In genomic region chr2:177254433-177255226, GRCh38 we compare ENCODE assay signal across 8 cellular contexts. TPM values are rescaled to one million over a fixed set of nuclear protein-coding genes. Genes with fewer than 3 reads are reported as not detected.
A peak's percentile ranks its signal among the peaks of the same experiment; 100 is the strongest.
DNase-seq lines count a peak whose midpoint lies in the region; ATAC-seq and TF ChIP-seq lines count a peak whose summit lies in the region.

No MANE protein-coding gene starts in this region.

- H3K4me1 Mint-ChIP-seq in Caco-2 (ENCODE audit: low read depth, unreplicated experiment) (peaks cover 53% of the 10 kb centered on the region), MCF 10A (ENCODE audit: insufficient read depth, unreplicated experiment) (peaks cover 41% of the 10 kb centered on the region)
- peaks cover 65% of the 10 kb centered on the region for H3K4me1 Mint-ChIP-seq in T-helper 2 cell treated with Interferon-gamma antibody and Interleukin-4, amounts not matched to agents 5 μg/mL and 100 μg/mL, for 36 hours (ENCODE audit: low read depth)

- peak; percentile 58 to 71 for DNase-seq in Caco-2
- no peak for DNase-seq in MM.1S
- no peak for DNase-seq in MCF 10A (ENCODE audit: unreplicated experiment)
- peak in 1 of 3 donors; percentile 68 for DNase-seq in right lobe of liver
- no peak for DNase-seq in T-helper 2 cell treated with Interferon-gamma antibody and Interleukin-4, amounts not matched to agents 5 μg/mL and 100 μg/mL, for 36 hours (ENCODE audit: low spot score)
- DNase-seq in cerebellar nuclear complex (lab: John Stamatoyannopoulos, UW), result no peak
- no peak for DNase-seq in H4 (ENCODE audit: low spot score)

- no peak overlapping the region for H3K9ac ChIP-seq in MM.1S (ENCODE audit: low read length)

- H3K4me3 ChIP-seq in Caco-2 (ENCODE audit: low read depth, low read length) (no peak overlapping the region), MM.1S (ENCODE audit: low read length) (no peak overlapping the region), right lobe of liver (no peak overlapping the region)

- no peaks in the 10 kb centered on the region for H3F3A ChIP-seq in MM.1S (ENCODE audit: insufficient read depth, low read length)

- no peak overlapping the region for H2AFZ ChIP-seq in MM.1S (ENCODE audit: low read length)

- POLR2A ChIA-PET in Caco-2 (lab: Charles Lee), result interaction anchor here (0.9 to 1.4 kb wide), 2 partner anchors 9 to 10 kb away, joined by 3 to 6 read pairs; partner anchors contain the start of gene NFE2L2
- POLR2A ChIA-PET in MCF 10A (lab: Yijun Ruan, JAX), result interaction anchor here (1.3 to 8.9 kb wide), 5 partner anchors 9 to 165 kb away, joined by 3 to 131 read pairs (median 13); partner anchors contain the start of gene NFE2L2

- H3K36me3 ChIP-seq in Caco-2 (ENCODE audit: control insufficient read depth, insufficient read depth, low read length) (no peaks in the 10 kb centered on the region; the same call in none of the 2 replicates), MM.1S (replicated peaks; ENCODE audit: insufficient read depth, low read length) (no peaks in the 10 kb centered on the region), right lobe of liver (peaks cover 0 to 10% (median 0%) of the 10 kb centered on the region in 4 donors)

- peaks cover 61% of the 10 kb centered on the region for H3K4me1 ChIP-seq in Caco-2
- H3K4me1 ChIP-seq in MM.1S (ENCODE audit: low read length), result no peaks in the 10 kb centered on the region
- peaks cover 0 to 94% (median 39%) of the 10 kb centered on the region in 4 donors for H3K4me1 ChIP-seq in right lobe of liver

- H3K27ac ChIP-seq in MM.1S (ENCODE audit: low read length), result no peak overlapping the region
- peak overlapping the region in 2 of 3 donors; percentile 17 to 100 for H3K27ac ChIP-seq in right lobe of liver

- no peaks in the 10 kb centered on the region for H3K9me3 Mint-ChIP-seq in Caco-2 (ENCODE audit: unreplicated experiment)
- no peaks in the 10 kb centered on the region for H3K9me3 Mint-ChIP-seq in MCF 10A (ENCODE audit: unreplicated experiment)
- H3K9me3 Mint-ChIP-seq in T-helper 2 cell treated with Interferon-gamma antibody and Interleukin-4, amounts not matched to agents 5 μg/mL and 100 μg/mL, for 36 hours, result peaks cover 8% of the 10 kb centered on the region

- no peaks in the 10 kb centered on the region for H3K9me2 ChIP-seq in MM.1S (replicated peaks; ENCODE audit: insufficient read depth, low read length)

- H3K27ac Mint-ChIP-seq in Caco-2 (ENCODE audit: unreplicated experiment) (peak overlapping the region; percentile 38), MCF 10A (ENCODE audit: low read depth, unreplicated experiment) (peak overlapping the region; percentile 22)
- H3K27ac Mint-ChIP-seq in T-helper 2 cell treated with Interferon-gamma antibody and Interleukin-4, amounts not matched to agents 5 μg/mL and 100 μg/mL, for 36 hours, result no peak overlapping the region

- H3K27me3 Mint-ChIP-seq in Caco-2 (ENCODE audit: insufficient read depth, unreplicated experiment) (no peaks in the 10 kb centered on the region), MCF 10A (ENCODE audit: insufficient read depth, unreplicated experiment) (no peaks in the 10 kb centered on the region)
- no peaks in the 10 kb centered on the region for H3K27me3 Mint-ChIP-seq in T-helper 2 cell treated with Interferon-gamma antibody and Interleukin-4, amounts not matched to agents 5 μg/mL and 100 μg/mL, for 36 hours (ENCODE audit: low read depth)

- 49% methylated on average over 8 of the region's 11 CpGs for WGBS in right lobe of liver (ENCODE audit: insufficient coverage, low coverage, low lambda C conversion rate, missing lambda C conversion rate)

- CTCF ChIA-PET in Caco-2 (lab: Charles Lee) (interaction anchor here (0.8 to 1.2 kb wide), 4 partner anchors 9 to 90 kb away, joined by 3 to 4 read pairs (median 4); partner anchors contain the start of gene NFE2L2), MCF 10A (lab: Yijun Ruan, JAX) (interaction anchor here (0.6 to 2.0 kb wide), 8 partner anchors 8 to 361 kb away, joined by 3 to 10 read pairs (median 4); partner anchors contain the start of gene NFE2L2)

- no peaks in the 10 kb centered on the region for H3K9me3 ChIP-seq in Caco-2
- H3K9me3 ChIP-seq in MM.1S (replicated peaks; ENCODE audit: insufficient read depth, low read length), result no peaks in the 10 kb centered on the region
- H3K9me3 ChIP-seq in right lobe of liver, result no peaks in the 10 kb centered on the region

- peaks cover 66% of the 10 kb centered on the region for H4K20me1 ChIP-seq in MM.1S (ENCODE audit: insufficient read depth, low read length)

- H3K4me2 ChIP-seq in MM.1S (ENCODE audit: low read depth, low read length), result no peak overlapping the region

- no TSS peak for BruUV-seq in Caco-2 (replicated peaks; lab: Mats Ljungman, UMichigan)
- no TSS peak for BruUV-seq in MCF 10A (replicated peaks; lab: Mats Ljungman, UMichigan)

- intact Hi-C loops in Caco-2 (cut with micrococcal nuclease; ENCODE audit: unreplicated experiment) (loop anchor here (1.0 kb wide), 1 partner anchor 9 kb away; no protein-coding TSS in a partner anchor), MCF 10A (cut with micrococcal nuclease) (no loop called here), right lobe of liver (cut with DNase I) (no loop called here)

- TF ChIP-seq CTCF in Caco-2 (IDR thresholded peaks at IDR 0.05; ENCODE audit: insufficient read depth in 1 of 2, low read depth in 1 of 2, low read length in 1 of 2, severe bottlenecking in 1 of 2, unreplicated experiment in 1 of 2) (peak; percentile 33 to 50), MM.1S (IDR thresholded peaks at IDR 0.05; ENCODE audit: low read length) (peak; percentile 48; the same call in 1 of the 2 replicates), MCF 10A (IDR thresholded peaks at IDR 0.05; ENCODE audit: unreplicated experiment) (no peak), right lobe of liver (IDR thresholded peaks at IDR 0.05) (peak in 2 of 4 donors; percentile 20 to 35)

- no peak for TF ChIP-seq POLR2A in right lobe of liver (IDR thresholded peaks at IDR 0.05)

- H3K4me3 Mint-ChIP-seq in Caco-2 (ENCODE audit: unreplicated experiment), result peak overlapping the region; percentile 19
- no peak overlapping the region for H3K4me3 Mint-ChIP-seq in MCF 10A (ENCODE audit: unreplicated experiment)
- no peak overlapping the region for H3K4me3 Mint-ChIP-seq in T-helper 2 cell treated with Interferon-gamma antibody and Interleukin-4, amounts not matched to agents 5 μg/mL and 100 μg/mL, for 36 hours

- H3K79me2 ChIP-seq in MM.1S (ENCODE audit: low read length), result peaks cover 100% of the 10 kb centered on the region

- H3K27me3 ChIP-seq in Caco-2 (replicated peaks; ENCODE audit: control insufficient read depth, insufficient read depth, low read length) (no peaks in the 10 kb centered on the region), MM.1S (replicated peaks; ENCODE audit: insufficient read depth, low read length) (no peaks in the 10 kb centered on the region), right lobe of liver (no peaks in the 10 kb centered on the region)

- peaks cover 73% of the 10 kb centered on the region for H3K36me3 Mint-ChIP-seq in Caco-2 (ENCODE audit: insufficient read depth, unreplicated experiment)
- H3K36me3 Mint-ChIP-seq in MCF 10A (ENCODE audit: insufficient read depth, unreplicated experiment), result peaks cover 69% of the 10 kb centered on the region
- peaks cover 62% of the 10 kb centered on the region for H3K36me3 Mint-ChIP-seq in T-helper 2 cell treated with Interferon-gamma antibody and Interleukin-4, amounts not matched to agents 5 μg/mL and 100 μg/mL, for 36 hours (ENCODE audit: low read depth)

- ATAC-seq in right lobe of liver (peak in 1 of 4 donors; percentile 5), HG02852 (IDR thresholded peaks at IDR 0.05; ENCODE audit: unreplicated experiment) (no peak)

RNA-seq across cellular contexts. Expression of gene NFE2L2, which starts 9.9 kb away (rescaled TPM):
- total RNA-seq in Caco-2 (2022) (75.7 and 80.5 TPM in 2 replicates), MCF 10A (2022) (135 and 180 TPM in 2 replicates), right lobe of liver (10 to 100 TPM; 27.9 to 83.6 (median 35.6) TPM)
- 116 and 128 TPM in 2 replicates for total RNA-seq in H4 (2014; rRNA removed; shearing (Covaris generic))

RNA-seq across cellular contexts. Expression of gene HNRNPA3, which starts 42.0 kb away (rescaled TPM):
- 322 and 332 TPM in 2 replicates for total RNA-seq in Caco-2 (2022)
- total RNA-seq in MCF 10A (2022), result 142 and 179 TPM in 2 replicates
- 10 to 100 TPM; 22.4 to 70.4 (median 54.8) TPM for total RNA-seq in right lobe of liver
- 29.8 and 34.9 TPM in 2 replicates for total RNA-seq in H4 (2014; rRNA removed; shearing (Covaris generic))

Comparison
In these comparisons a context has a peak if more than half of its experiments do, and no peak if none do; other contexts are left out.
1. DNase-seq: peak in Caco-2 (2 of 2); none in MM.1S (single experiment), MCF 10A (single experiment), T-helper 2 cell treated with Interferon-gamma antibody and Interleukin-4, amounts not matched to agents 5 μg/mL and 100 μg/mL, for 36 hours (single experiment), cerebellar nuclear complex (0 of 2) and H4 (single experiment).